Comparison of ENCODE assay signal across 8 cellular contexts in genomic region chr6:52503853-52504777, GRCh38.
A peak's percentile ranks its signal among the peaks of the same experiment; 100 is the strongest.
DNase-seq lines count a peak whose midpoint lies in the region; TF ChIP-seq lines count a peak whose summit lies in the region.

No MANE protein-coding gene starts in this region.

- TF ChIP-seq POLR2A in adrenal gland (IDR thresholded peaks at IDR 0.05), result peak in 1 of 2 donors; percentile 10
- TF ChIP-seq POLR2A in testis (IDR thresholded peaks at IDR 0.05), result no peak

- no peaks in the 10 kb centered on the region for H3K27me3 ChIP-seq in adrenal gland
- no peaks in the 10 kb centered on the region for H3K27me3 ChIP-seq in testis

- H3K4me1 ChIP-seq in adrenal gland (replicated peaks in 1 of 2) (peaks cover 5 to 11% of the 10 kb centered on the region in 2 donors), testis (peaks cover 18% of the 10 kb centered on the region)

- H3K9me3 ChIP-seq in adrenal gland (replicated peaks in 1 of 3) (no peaks in the 10 kb centered on the region), testis (no peaks in the 10 kb centered on the region)

- no peak overlapping the region for H3K4me3 ChIP-seq in adrenal gland
- no peak overlapping the region for H3K4me3 ChIP-seq in testis

- peak; percentile 91 for DNase-seq in COLO668 (lab: John Stamatoyannopoulos, UW; ENCODE audit: unreplicated experiment)
- DNase-seq in NCI-H187 treated with DMSO at 0.1 percent for 48 hours (lab: John Stamatoyannopoulos, UW), result peak; percentile 72
- DNase-seq in adrenal gland, result peak; percentile 65 to 88 (median 82)
- peak; percentile 86 for DNase-seq in islet precursor cell
- DNase-seq in testis, result peak; percentile 64
- no peak for DNase-seq in NOMO-1 (lab: John Stamatoyannopoulos, UW; ENCODE audit: unreplicated experiment in 2 of 2)
- no peak for DNase-seq in activated CD4-positive, alpha-beta T cell treated with anti-CD3 and anti-CD28 coated beads for 48 hours
- no peak for DNase-seq in activated naive CD4-positive, alpha-beta T cell (lab: John Stamatoyannopoulos, UW)

- H3K36me3 ChIP-seq in adrenal gland (replicated peaks in 1 of 2) (peaks cover 0 to 28% of the 10 kb centered on the region in 2 donors), testis (ENCODE audit: low read depth, missing control alignments) (no peaks in the 10 kb centered on the region)

- H3K27ac ChIP-seq in adrenal gland, result peak overlapping the region in 3 of 5 donors; percentile 34 to 67 (median 34)
- peak overlapping the region in 1 of 2 donors; percentile 30 for H3K27ac ChIP-seq in testis

- intact Hi-C loops in adrenal gland (cut with DNase I), result loop anchor here in 1 of 2 donors (10.0 kb wide), 2 partner anchors 71 to 79 kb away; partner anchors contain the start of genes EFHC1 and TRAM2
- intact Hi-C loops in testis (cut with DNase I; ENCODE audit: low total_unique reads), result no loop called here

- TF ChIP-seq CTCF in adrenal gland (IDR thresholded peaks at IDR 0.05) (no peak), testis (IDR thresholded peaks at IDR 0.05) (no peak)

- WGBS in adrenal gland, 4 donors, result 44 to 57% (median 52%) methylated on average over 13 to 24 of the region's 24 CpGs
- 62 to 63% methylated on average over 16 to 24 of the region's 24 CpGs for WGBS in testis, 2 donors

Comparison
In these comparisons a context has a peak if more than half of its experiments do, and no peak if none do; other contexts are left out.
1. DNase-seq: peak in COLO668 (single experiment), NCI-H187 treated with DMSO at 0.1 percent for 48 hours (single experiment), adrenal gland (7 of 7), islet precursor cell (single experiment) and testis (single experiment); none in NOMO-1 (0 of 2), activated CD4-positive, alpha-beta T cell treated with anti-CD3 and anti-CD28 coated beads for 48 hours (single experiment) and activated naive CD4-positive, alpha-beta T cell (0 of 4).